In the genomic region with DNA sequence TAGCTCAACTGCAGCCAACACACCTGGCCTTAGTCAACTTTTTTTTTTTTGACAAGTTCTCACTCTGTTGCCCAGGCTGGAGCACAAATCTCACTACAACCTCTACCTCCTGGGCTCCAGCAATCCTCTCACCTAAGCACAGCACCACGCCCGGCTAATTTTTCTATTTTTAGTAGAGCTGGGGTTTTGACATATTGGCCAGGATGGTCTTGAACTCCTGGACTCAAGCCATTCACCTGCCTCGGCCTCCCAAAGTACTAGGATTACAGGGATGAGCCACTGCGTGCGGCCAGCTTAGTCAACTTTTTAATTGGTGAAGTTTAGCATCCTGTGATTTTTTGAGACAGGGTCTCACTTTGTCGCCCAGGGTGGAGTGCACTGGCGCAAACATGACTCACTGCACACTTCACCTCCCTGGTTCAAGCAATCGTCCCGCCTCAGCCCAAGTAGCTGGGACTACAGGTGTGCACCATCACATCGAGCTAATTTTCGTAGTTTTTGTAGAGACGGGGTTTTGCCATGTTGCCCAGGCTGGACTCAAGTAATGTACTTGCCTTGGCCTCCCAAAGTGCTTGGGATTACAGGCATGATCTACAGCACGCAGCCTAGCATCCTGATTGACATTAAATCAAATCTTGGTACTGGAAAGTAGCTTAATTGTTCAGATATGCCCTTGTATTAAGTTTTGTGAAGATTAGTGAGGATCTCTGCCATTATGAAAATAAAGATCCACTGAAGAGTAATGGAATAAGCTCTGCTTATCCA, we compare ENCODE assay signal across 1 cellular context.
TF ChIP-seq lines count a peak whose summit lies in the region.

No MANE protein-coding gene starts in this region.

TF ChIP-seq in WTC11, 78 proteins besides CTCF, POLR2A, EP300 and RAD21 (continued from another document):
- TF ChIP-seq, protein P1, sequence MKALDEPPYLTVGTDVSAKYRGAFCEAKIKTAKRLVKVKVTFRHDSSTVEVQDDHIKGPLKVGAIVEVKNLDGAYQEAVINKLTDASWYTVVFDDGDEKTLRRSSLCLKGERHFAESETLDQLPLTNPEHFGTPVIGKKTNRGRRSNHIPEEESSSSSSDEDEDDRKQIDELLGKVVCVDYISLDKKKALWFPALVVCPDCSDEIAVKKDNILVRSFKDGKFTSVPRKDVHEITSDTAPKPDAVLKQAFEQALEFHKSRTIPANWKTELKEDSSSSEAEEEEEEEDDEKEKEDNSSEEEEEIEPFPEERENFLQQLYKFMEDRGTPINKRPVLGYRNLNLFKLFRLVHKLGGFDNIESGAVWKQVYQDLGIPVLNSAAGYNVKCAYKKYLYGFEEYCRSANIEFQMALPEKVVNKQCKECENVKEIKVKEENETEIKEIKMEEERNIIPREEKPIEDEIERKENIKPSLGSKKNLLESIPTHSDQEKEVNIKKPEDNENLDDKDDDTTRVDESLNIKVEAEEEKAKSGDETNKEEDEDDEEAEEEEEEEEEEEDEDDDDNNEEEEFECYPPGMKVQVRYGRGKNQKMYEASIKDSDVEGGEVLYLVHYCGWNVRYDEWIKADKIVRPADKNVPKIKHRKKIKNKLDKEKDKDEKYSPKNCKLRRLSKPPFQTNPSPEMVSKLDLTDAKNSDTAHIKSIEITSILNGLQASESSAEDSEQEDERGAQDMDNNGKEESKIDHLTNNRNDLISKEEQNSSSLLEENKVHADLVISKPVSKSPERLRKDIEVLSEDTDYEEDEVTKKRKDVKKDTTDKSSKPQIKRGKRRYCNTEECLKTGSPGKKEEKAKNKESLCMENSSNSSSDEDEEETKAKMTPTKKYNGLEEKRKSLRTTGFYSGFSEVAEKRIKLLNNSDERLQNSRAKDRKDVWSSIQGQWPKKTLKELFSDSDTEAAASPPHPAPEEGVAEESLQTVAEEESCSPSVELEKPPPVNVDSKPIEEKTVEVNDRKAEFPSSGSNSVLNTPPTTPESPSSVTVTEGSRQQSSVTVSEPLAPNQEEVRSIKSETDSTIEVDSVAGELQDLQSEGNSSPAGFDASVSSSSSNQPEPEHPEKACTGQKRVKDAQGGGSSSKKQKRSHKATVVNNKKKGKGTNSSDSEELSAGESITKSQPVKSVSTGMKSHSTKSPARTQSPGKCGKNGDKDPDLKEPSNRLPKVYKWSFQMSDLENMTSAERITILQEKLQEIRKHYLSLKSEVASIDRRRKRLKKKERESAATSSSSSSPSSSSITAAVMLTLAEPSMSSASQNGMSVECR (CRISPR knock-in tag; IDR thresholded peaks at IDR 0.05; ENCODE audit: borderline replicate concordance), result 0 out of 2 replicates have a peak, but pooled peaks have one; percentile 43
- TF ChIP-seq, protein P2, sequence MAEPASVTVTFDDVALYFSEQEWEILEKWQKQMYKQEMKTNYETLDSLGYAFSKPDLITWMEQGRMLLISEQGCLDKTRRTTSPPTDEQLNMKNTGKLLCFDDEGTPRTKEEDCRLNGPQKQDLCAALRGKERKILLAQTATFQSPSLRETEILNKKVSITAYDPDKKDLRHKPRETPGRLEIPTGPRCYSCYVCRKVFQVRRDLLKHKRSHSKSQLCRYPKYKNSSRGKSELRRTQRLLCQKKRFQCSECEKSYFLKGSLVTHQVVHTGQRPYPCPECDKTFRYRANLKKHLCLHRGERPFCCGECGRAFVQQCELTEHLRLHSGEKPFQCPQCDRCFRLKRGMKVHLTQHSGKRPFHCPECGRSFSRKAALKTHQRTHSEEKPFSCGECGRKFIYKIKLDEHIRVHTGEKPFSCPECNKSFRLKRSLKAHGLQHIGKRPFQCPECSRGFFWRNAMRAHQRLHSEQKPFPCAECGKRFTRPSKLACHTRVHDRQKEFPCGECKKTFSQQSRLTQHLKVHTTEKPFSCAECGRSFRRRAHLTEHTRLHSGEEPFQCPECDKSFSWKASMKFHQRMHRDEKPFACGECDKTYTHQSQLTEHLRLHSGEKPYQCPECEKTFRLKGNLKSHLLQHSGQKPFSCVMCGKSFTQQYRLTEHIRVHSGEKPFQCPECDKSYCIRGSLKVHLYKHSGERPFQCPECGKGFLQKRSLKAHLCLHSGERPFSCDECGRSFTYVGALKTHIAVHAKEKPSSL (CRISPR knock-in tag; conservative IDR thresholded peaks at IDR 0.05), result peak; percentile 70; the same call in 1 of the 2 replicates
- no peak for TF ChIP-seq NR3C1 (CRISPR knock-in tag; conservative IDR thresholded peaks at IDR 0.05; ENCODE audit: low read depth)
- TF ChIP-seq ZNF671 (CRISPR knock-in tag; IDR thresholded peaks at IDR 0.05), result peak; percentile 92
- TF ChIP-seq PRRX2 (CRISPR knock-in tag; IDR thresholded peaks at IDR 0.05), result peak; percentile 93
- no peak for TF ChIP-seq TEAD1 (CRISPR knock-in tag; IDR thresholded peaks at IDR 0.05)
- TF ChIP-seq, protein P3, sequence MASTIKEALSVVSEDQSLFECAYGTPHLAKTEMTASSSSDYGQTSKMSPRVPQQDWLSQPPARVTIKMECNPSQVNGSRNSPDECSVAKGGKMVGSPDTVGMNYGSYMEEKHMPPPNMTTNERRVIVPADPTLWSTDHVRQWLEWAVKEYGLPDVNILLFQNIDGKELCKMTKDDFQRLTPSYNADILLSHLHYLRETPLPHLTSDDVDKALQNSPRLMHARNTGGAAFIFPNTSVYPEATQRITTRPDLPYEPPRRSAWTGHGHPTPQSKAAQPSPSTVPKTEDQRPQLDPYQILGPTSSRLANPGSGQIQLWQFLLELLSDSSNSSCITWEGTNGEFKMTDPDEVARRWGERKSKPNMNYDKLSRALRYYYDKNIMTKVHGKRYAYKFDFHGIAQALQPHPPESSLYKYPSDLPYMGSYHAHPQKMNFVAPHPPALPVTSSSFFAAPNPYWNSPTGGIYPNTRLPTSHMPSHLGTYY (CRISPR knock-in tag; IDR thresholded peaks at IDR 0.05), result peak; percentile 54
- TF ChIP-seq, protein P4, sequence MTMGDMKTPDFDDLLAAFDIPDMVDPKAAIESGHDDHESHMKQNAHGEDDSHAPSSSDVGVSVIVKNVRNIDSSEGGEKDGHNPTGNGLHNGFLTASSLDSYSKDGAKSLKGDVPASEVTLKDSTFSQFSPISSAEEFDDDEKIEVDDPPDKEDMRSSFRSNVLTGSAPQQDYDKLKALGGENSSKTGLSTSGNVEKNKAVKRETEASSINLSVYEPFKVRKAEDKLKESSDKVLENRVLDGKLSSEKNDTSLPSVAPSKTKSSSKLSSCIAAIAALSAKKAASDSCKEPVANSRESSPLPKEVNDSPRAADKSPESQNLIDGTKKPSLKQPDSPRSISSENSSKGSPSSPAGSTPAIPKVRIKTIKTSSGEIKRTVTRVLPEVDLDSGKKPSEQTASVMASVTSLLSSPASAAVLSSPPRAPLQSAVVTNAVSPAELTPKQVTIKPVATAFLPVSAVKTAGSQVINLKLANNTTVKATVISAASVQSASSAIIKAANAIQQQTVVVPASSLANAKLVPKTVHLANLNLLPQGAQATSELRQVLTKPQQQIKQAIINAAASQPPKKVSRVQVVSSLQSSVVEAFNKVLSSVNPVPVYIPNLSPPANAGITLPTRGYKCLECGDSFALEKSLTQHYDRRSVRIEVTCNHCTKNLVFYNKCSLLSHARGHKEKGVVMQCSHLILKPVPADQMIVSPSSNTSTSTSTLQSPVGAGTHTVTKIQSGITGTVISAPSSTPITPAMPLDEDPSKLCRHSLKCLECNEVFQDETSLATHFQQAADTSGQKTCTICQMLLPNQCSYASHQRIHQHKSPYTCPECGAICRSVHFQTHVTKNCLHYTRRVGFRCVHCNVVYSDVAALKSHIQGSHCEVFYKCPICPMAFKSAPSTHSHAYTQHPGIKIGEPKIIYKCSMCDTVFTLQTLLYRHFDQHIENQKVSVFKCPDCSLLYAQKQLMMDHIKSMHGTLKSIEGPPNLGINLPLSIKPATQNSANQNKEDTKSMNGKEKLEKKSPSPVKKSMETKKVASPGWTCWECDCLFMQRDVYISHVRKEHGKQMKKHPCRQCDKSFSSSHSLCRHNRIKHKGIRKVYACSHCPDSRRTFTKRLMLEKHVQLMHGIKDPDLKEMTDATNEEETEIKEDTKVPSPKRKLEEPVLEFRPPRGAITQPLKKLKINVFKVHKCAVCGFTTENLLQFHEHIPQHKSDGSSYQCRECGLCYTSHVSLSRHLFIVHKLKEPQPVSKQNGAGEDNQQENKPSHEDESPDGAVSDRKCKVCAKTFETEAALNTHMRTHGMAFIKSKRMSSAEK (CRISPR knock-in tag; IDR thresholded peaks at IDR 0.05; ENCODE audit: borderline replicate concordance), result peak; percentile 61
- peak; percentile 27; the same call in 1 of the 2 replicates for TF ChIP-seq ZNF416 (CRISPR knock-in tag; IDR thresholded peaks at IDR 0.05)
- peak; percentile 84 for TF ChIP-seq NFATC4 (CRISPR knock-in tag; IDR thresholded peaks at IDR 0.05)
